In genomic region chr3:99842826-99843589, GRCh38 we compare ENCODE assay signal across 8 cellular contexts. TPM values are rescaled to one million over a fixed set of nuclear protein-coding genes. Genes with fewer than 3 reads are reported as not detected.
DNase-seq lines count a peak whose midpoint lies in the region; ATAC-seq and TF ChIP-seq lines count a peak whose summit lies in the region.

No MANE protein-coding gene starts in this region.

- no peaks in the 10 kb centered on the region for H3K27me3 ChIP-seq in gastrocnemius medialis

- H3K36me3 ChIP-seq in gastrocnemius medialis = no peaks in the 10 kb centered on the region

- TF ChIP-seq CTCF in activated CD8-positive, alpha-beta T cell treated with anti-CD3 and anti-CD28 coated beads for 36 hours (IDR thresholded peaks at IDR 0.05) = peak; percentile 62
- peak; percentile 58 to 76 (median 65) for TF ChIP-seq CTCF in gastrocnemius medialis (IDR thresholded peaks at IDR 0.05 in 4 of 5, conservative IDR thresholded peaks at IDR 0.05 in 1 of 5)

- peaks cover 44 to 46% of the 10 kb centered on the region in 2 donors for H3K4me1 ChIP-seq in gastrocnemius medialis

- H3K36me3 Mint-ChIP-seq in activated CD8-positive, alpha-beta T cell treated with anti-CD3 and anti-CD28 coated beads for 36 hours (ENCODE audit: low read depth) = peaks cover under 1% of the 10 kb centered on the region

- H3K9me3 Mint-ChIP-seq in activated CD8-positive, alpha-beta T cell treated with anti-CD3 and anti-CD28 coated beads for 36 hours = no peaks in the 10 kb centered on the region

- no peak overlapping the region for H3K4me3 ChIP-seq in gastrocnemius medialis

- peaks cover 12% of the 10 kb centered on the region for H3K4me1 Mint-ChIP-seq in activated CD8-positive, alpha-beta T cell treated with anti-CD3 and anti-CD28 coated beads for 36 hours (ENCODE audit: low read depth)

- peak overlapping the region; percentile 61 to 79 (median 72) for H3K27ac ChIP-seq in gastrocnemius medialis

- CTCF ChIA-PET in activated CD8-positive, alpha-beta T cell treated with anti-CD3 and anti-CD28 coated beads for 36 hours (lab: Charles Lee) = interaction anchor here (0.7 to 2.5 kb wide), 10 partner anchors 11 to 463 kb away, joined by 3 to 43 read pairs (median 4); no protein-coding TSS in a partner anchor

- H3K27me3 Mint-ChIP-seq in activated CD8-positive, alpha-beta T cell treated with anti-CD3 and anti-CD28 coated beads for 36 hours = no peaks in the 10 kb centered on the region

- H3K27ac Mint-ChIP-seq in activated CD8-positive, alpha-beta T cell treated with anti-CD3 and anti-CD28 coated beads for 36 hours = no peak overlapping the region

- H3K9me3 ChIP-seq in gastrocnemius medialis = no peaks in the 10 kb centered on the region

- no peak overlapping the region for H3K4me3 Mint-ChIP-seq in activated CD8-positive, alpha-beta T cell treated with anti-CD3 and anti-CD28 coated beads for 36 hours

- in situ Hi-C loops in Caki2 (cut with HindIII; ENCODE audit: low pct_unique_long_range_greater_than_20kb, low sequenced_read_pairs) (no loop called here), gastrocnemius medialis (cut with MboI; ENCODE audit: low sequenced_read_pairs in 4 of 4) (loop anchor here (5.0 to 25.0 kb wide), 3 partner anchors 219 to 409 kb away; no protein-coding TSS in a partner anchor)

- ATAC-seq in GM21390 (IDR thresholded peaks at IDR 0.05; ENCODE audit: unreplicated experiment) = peak; percentile 56
- ATAC-seq in activated CD8-positive, alpha-beta T cell treated with anti-CD3 and anti-CD28 coated beads for 36 hours = no peak
- peak; percentile 68 to 78 for ATAC-seq in left cardiac atrium
- peak; percentile 74 to 76 for ATAC-seq in gastrocnemius medialis
- ATAC-seq in GM19397 (IDR thresholded peaks at IDR 0.05; ENCODE audit: unreplicated experiment) = no peak

- TF ChIP-seq POLR2A in gastrocnemius medialis (IDR thresholded peaks at IDR 0.05) = no peak

- DNase-seq in Caki2 (ENCODE audit: low read depth) = peak; percentile 21
- DNase-seq in NCI-H1092 (lab: John Stamatoyannopoulos, UW) = peak; percentile 46
- DNase-seq in activated CD8-positive, alpha-beta T cell treated with anti-CD3 and anti-CD28 coated beads for 36 hours = no peak
- no peak for DNase-seq in left cardiac atrium
- DNase-seq in gastrocnemius medialis = no peak
- no peak for DNase-seq in ureter (ENCODE audit: low spot score)

- intact Hi-C loops in activated CD8-positive, alpha-beta T cell treated with anti-CD3 and anti-CD28 coated beads for 36 hours (cut with micrococcal nuclease) = no loop called here
- intact Hi-C loops in left cardiac atrium (cut with DNase I) = loop anchor here (2.0 to 5.0 kb wide), 3 partner anchors 214 to 412 kb away; no protein-coding TSS in a partner anchor
- intact Hi-C loops in gastrocnemius medialis (cut with DNase I; ENCODE audit: low total_unique reads) = loop anchor here (1.0 to 5.0 kb wide), 3 partner anchors 219 to 411 kb away; no protein-coding TSS in a partner anchor

- POLR2A ChIA-PET in activated CD8-positive, alpha-beta T cell treated with anti-CD3 and anti-CD28 coated beads for 36 hours (lab: Charles Lee) = interaction anchor here (0.7 kb wide), 1 partner anchor 524 kb away, joined by 3 read pairs; no protein-coding TSS in a partner anchor

RNA-seq across cellular contexts. Expression of gene CMSS1, which starts 25.3 kb away (rescaled TPM):
- 36.5 and 49.1 TPM in 2 replicates for total RNA-seq in Caki2 (2014; rRNA removed; shearing (Covaris generic); ENCODE audit: low replicate concordance)
- total RNA-seq in activated CD8-positive, alpha-beta T cell treated with anti-CD3 and anti-CD28 coated beads for 36 hours = 100 to 1,000 TPM in 1 of 2 experiments, 10 to 100 TPM in 1; 93.9 to 110 TPM
- total RNA-seq in left cardiac atrium (10 to 100 TPM; 28.7 to 33.7 TPM), gastrocnemius medialis (10 to 100 TPM; 23.2 to 89.5 (median 67.6) TPM), ureter (41.9 TPM)

Comparison
In these comparisons a context has a peak if more than half of its experiments do, and no peak if none do; other contexts are left out.
1. DNase-seq: peak in Caki2 (single experiment) and NCI-H1092 (single experiment); none in activated CD8-positive, alpha-beta T cell treated with anti-CD3 and anti-CD28 coated beads for 36 hours (single experiment), left cardiac atrium (single experiment), gastrocnemius medialis (0 of 2) and ureter (single experiment).
2. ATAC-seq: peak in GM21390 (single experiment), left cardiac atrium (2 of 2) and gastrocnemius medialis (2 of 2); none in activated CD8-positive, alpha-beta T cell treated with anti-CD3 and anti-CD28 coated beads for 36 hours (single experiment) and GM19397 (single experiment).